In the genomic region with DNA sequence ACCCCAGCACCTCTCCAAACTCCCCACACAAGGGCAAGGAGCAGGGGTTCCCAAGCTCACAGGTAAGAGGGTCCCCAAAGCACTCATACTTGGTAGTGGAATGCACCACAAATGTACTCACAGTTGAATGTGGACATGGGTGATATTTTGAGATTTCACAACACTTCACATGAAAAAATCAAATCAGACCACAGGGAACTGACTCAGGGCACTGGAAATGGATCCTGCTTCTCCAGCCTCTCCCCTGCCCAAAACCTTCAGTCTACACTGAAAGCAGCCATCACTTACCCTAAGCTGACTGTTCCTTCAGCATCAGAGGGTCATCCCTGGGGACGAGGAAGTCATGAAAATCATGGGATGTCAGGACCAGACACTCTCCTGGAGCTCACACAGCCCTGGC, we compare ENCODE assay signal across 28 cellular contexts. TPM values are rescaled to one million over a fixed set of nuclear protein-coding genes. Genes with fewer than 3 reads are reported as not detected.
DNase-seq lines count a peak whose midpoint lies in the region; ATAC-seq and TF ChIP-seq lines count a peak whose summit lies in the region.
"Had no signal": no experiment of that assay in that cellular context is flagged by ENCODE, and none has a peak within 500 bp of the region (broad histone marks: within the 10 kb centered on the region; RNA-seq: fewer than 3 reads in every experiment).

No MANE protein-coding gene starts in this region.

- ATAC-seq in gastroesophageal sphincter (peak; percentile 21), HG02884 (IDR thresholded peaks at IDR 0.05; ENCODE audit: unreplicated experiment) (no peak)
- ATAC-seq: CD8-positive, alpha-beta T cell; esophagus mucosa; Right ventricle myocardium inferior had no signal

- TF ChIP-seq EP300 in gastroesophageal sphincter (IDR thresholded peaks at IDR 0.05) (no peak), stomach (IDR thresholded peaks at IDR 0.05) (no peak)

- H3K27ac ChIP-seq in gastroesophageal sphincter: peak overlapping the region in 3 of 4 donors; percentile 29 to 53 (median 52)
- H3K27ac ChIP-seq in stomach: peak overlapping the region in 2 of 5 donors; percentile 43 to 56

- H3K36me3 ChIP-seq in gastroesophageal sphincter: no peaks in the 10 kb centered on the region
- no peaks in the 10 kb centered on the region for H3K36me3 ChIP-seq in stomach
- H3K36me3 ChIP-seq: heart left ventricle had no signal

- TF ChIP-seq CTCF in CD14-positive monocyte (IDR thresholded peaks at IDR 0.05): no peak
- TF ChIP-seq CTCF in gastroesophageal sphincter (IDR thresholded peaks at IDR 0.05): no peak
- TF ChIP-seq CTCF in stomach (IDR thresholded peaks at IDR 0.05): no peak

- H3K27me3 Mint-ChIP-seq in CD14-positive monocyte (ENCODE audit: low read depth in 3 of 3): peaks cover 0 to 6% (median 3%) of the 10 kb centered on the region in 3 donors

- peaks cover 0 to 6% of the 10 kb centered on the region in 2 donors for H3K36me3 Mint-ChIP-seq in CD14-positive monocyte
- H3K36me3 Mint-ChIP-seq: CD8-positive, alpha-beta T cell; immature natural killer cell; naive B cell had no signal

- intact Hi-C loops in CD14-positive monocyte (cut with micrococcal nuclease) (no loop called here), stomach (cut with DNase I; ENCODE audit: low total_unique reads) (no loop called here)

- H3K27me3 ChIP-seq in gastroesophageal sphincter (no peaks in the 10 kb centered on the region), stomach (no peaks in the 10 kb centered on the region)
- H3K27me3 ChIP-seq: heart left ventricle had no signal

- H3K9me3 ChIP-seq in gastroesophageal sphincter: peaks cover 0 to 5% (median 0%) of the 10 kb centered on the region in 3 donors
- H3K9me3 ChIP-seq in stomach: no peaks in the 10 kb centered on the region

- TF ChIP-seq POLR2A in gastroesophageal sphincter (IDR thresholded peaks at IDR 0.05): no peak
- no peak for TF ChIP-seq POLR2A in stomach (IDR thresholded peaks at IDR 0.05)

- DNase-seq in CD14-positive monocyte (ENCODE audit: low spot score) (no peak), MV-4-11 (lab: John Stamatoyannopoulos, UW) (peak; percentile 21), renal cortical epithelial cell (ENCODE audit: low read depth) (peak; percentile 56), stomach (no peak), DMS53 treated with DMSO at 0.1 percent for 48 hours (lab: John Stamatoyannopoulos, UW; ENCODE audit: unreplicated experiment) (no peak), NCI-H1048 (lab: John Stamatoyannopoulos, UW) (no peak)
- DNase-seq: activated CD4-positive, alpha-beta T cell treated with anti-CD3 and anti-CD28 coated beads, Interleukin-2, amount 10 ng/mL, durations not matched to agents 7 days and 5 days; activated CD8-positive, alpha-beta memory T cell treated with anti-CD3 and anti-CD28 coated beads, Interleukin-2, amount 50 U/mL, for 4 hours; activated effector memory CD4-positive, alpha-beta T cell treated with anti-CD3 and anti-CD28 coated beads, Interleukin-2, amount 50 U/mL, for 16 hours; CD8-positive, alpha-beta T cell; DND-41; effector CD8-positive, alpha-beta T cell; HCEC 1CT; immature natural killer cell; naive B cell; NCI-H1092; NCI-H2029 treated with DMSO at 0.1 percent for 48 hours; NCI-H524; posterior cingulate gyrus; stimulated activated CD4-positive, alpha-beta T cell treated with anti-CD3 and anti-CD28 coated beads, Interleukin-4, amount 100 ng/mL, for 1 hour; substantia nigra had no signal

- peaks cover 0 to 4% (median 0%) of the 10 kb centered on the region in 7 donors for H3K9me3 Mint-ChIP-seq in CD14-positive monocyte
- H3K9me3 Mint-ChIP-seq: activated CD4-positive, alpha-beta T cell treated with anti-CD3 and anti-CD28 coated beads, Interleukin-2, amount 10 ng/mL, durations not matched to agents 7 days and 5 days; CD8-positive, alpha-beta T cell; IgD-negative memory B cell; immature natural killer cell; naive B cell had no signal

- peak overlapping the region; percentile 46 to 88 (median 78) for H3K27ac Mint-ChIP-seq in CD14-positive monocyte
- H3K27ac Mint-ChIP-seq: activated CD4-positive, alpha-beta T cell treated with anti-CD3 and anti-CD28 coated beads, Interleukin-2, amount 10 ng/mL, durations not matched to agents 7 days and 5 days; CD8-positive, alpha-beta T cell; IgD-negative memory B cell; immature natural killer cell; naive B cell had no signal

- H3K4me3 ChIP-seq in gastroesophageal sphincter (no peak overlapping the region), stomach (no peak overlapping the region)
- H3K4me3 ChIP-seq: heart left ventricle had no signal

- H3K4me1 ChIP-seq in gastroesophageal sphincter (peaks cover 0 to 24% (median 6%) of the 10 kb centered on the region in 3 donors), stomach (no peaks in the 10 kb centered on the region)

- H3K4me3 Mint-ChIP-seq in CD14-positive monocyte: no peak overlapping the region
- H3K4me3 Mint-ChIP-seq: activated CD4-positive, alpha-beta T cell treated with anti-CD3 and anti-CD28 coated beads, Interleukin-2, amount 10 ng/mL, durations not matched to agents 7 days and 5 days; CD8-positive, alpha-beta T cell; IgD-negative memory B cell; immature natural killer cell had no signal

- H3K4me1 Mint-ChIP-seq in CD14-positive monocyte: peaks cover 54% of the 10 kb centered on the region

- no CpG with 5 or more reads among the region's 1 CpG for WGBS in gastroesophageal sphincter (ENCODE audit: low coverage in 1 of 2), 2 donors
- WGBS in stomach, 5 donors: 71 to 100% (median 86%) methylated on average over 1 of the region's 1 CpG

RNA-seq across cellular contexts. Expression of a gene that starts 40.2 kb away (rescaled TPM):
- polyA plus RNA-seq in CD14-positive monocyte (not detected), stomach (10 to 100 TPM in 1 of 3 donors, not detected in 2; 53.9 TPM)
- total RNA-seq in gastroesophageal sphincter (not detected), renal cortical epithelial cell (not detected in 2 replicates), stomach (10 to 100 TPM in 1 of 5 donors, 1 to 10 TPM in 1, not detected in 3; 2.6 to 11.2 TPM)
- total RNA-seq: activated CD4-positive, alpha-beta T cell treated with anti-CD3 and anti-CD28 coated beads, Interleukin-2, amount 10 ng/mL, durations not matched to agents 7 days and 5 days; CD8-positive, alpha-beta T cell; heart left ventricle; lower leg skin; Right ventricle myocardium inferior had no signal
- polyA plus RNA-seq: heart left ventricle, IgD-negative memory B cell, immature natural killer cell had no signal

Comparison
In these comparisons a context has a peak if more than half of its experiments do, and no peak if none do; other contexts are left out.
1. DNase-seq: peak in MV-4-11 (single experiment) and renal cortical epithelial cell (single experiment); none in CD14-positive monocyte (single experiment), stomach (single experiment), DMS53 treated with DMSO at 0.1 percent for 48 hours (single experiment) and NCI-H1048 (single experiment).